ENCODE assay signal across 18 cellular contexts in genomic region chr17:69018022-69018615, GRCh38. TPM values are rescaled to one million over a fixed set of nuclear protein-coding genes. Genes with fewer than 3 reads are reported as not detected.
DNase-seq lines count a peak whose midpoint lies in the region; ATAC-seq and TF ChIP-seq lines count a peak whose summit lies in the region.
"Had no signal": no experiment of that assay in that cellular context is flagged by ENCODE, and none has a peak within 500 bp of the region (broad histone marks: within the 10 kb centered on the region; RNA-seq: fewer than 3 reads in every experiment).

No MANE protein-coding gene starts in this region.

- no peaks in the 10 kb centered on the region for H3K9me3 ChIP-seq in right lobe of liver
- no peaks in the 10 kb centered on the region for H3K9me3 ChIP-seq in ovary
- H3K9me3 ChIP-seq: BLaER1, HAP-1 had no signal

- WGBS in right lobe of liver (ENCODE audit: insufficient coverage, low coverage, low lambda C conversion rate, missing lambda C conversion rate), result 15% methylated on average over 3 of the region's 3 CpGs
- WGBS in ovary, 3 donors, result 40 to 57% (median 48%) methylated on average over 3 of the region's 3 CpGs

- intact Hi-C loops in right lobe of liver (cut with DNase I), result no loop called here
- intact Hi-C loops in ovary (cut with DNase I), result no loop called here

- peak; percentile 89 to 93 (median 89) for ATAC-seq in right lobe of liver

- TF ChIP-seq EP300 in ovary (IDR thresholded peaks at IDR 0.05), result no peak

- no peaks in the 10 kb centered on the region for H3K27me3 ChIP-seq in right lobe of liver
- H3K27me3 ChIP-seq in ovary, result no peaks in the 10 kb centered on the region
- H3K27me3 ChIP-seq: BLaER1 had no signal

- peaks cover 0 to 17% (median 7%) of the 10 kb centered on the region in 4 donors for H3K4me1 ChIP-seq in right lobe of liver
- H3K4me1 ChIP-seq in ovary (ENCODE audit: insufficient read depth), result no peaks in the 10 kb centered on the region
- H3K4me1 ChIP-seq: BLaER1, HAP-1 had no signal

- no peak overlapping the region for H3K4me3 ChIP-seq in choroid plexus epithelial cell (ENCODE audit: low read depth, low read length)
- H3K4me3 ChIP-seq in right lobe of liver, result peak overlapping the region in 1 of 3 donors; percentile 3
- H3K4me3 ChIP-seq in ovary, result no peak overlapping the region
- H3K4me3 ChIP-seq: BLaER1, GM23248, HAP-1 had no signal

- no peak for TF ChIP-seq CTCF in choroid plexus epithelial cell (conservative IDR thresholded peaks at IDR 0.05; ENCODE audit: low read depth, low read length)
- TF ChIP-seq CTCF in right lobe of liver (IDR thresholded peaks at IDR 0.05), result no peak
- no peak for TF ChIP-seq CTCF in ovary (IDR thresholded peaks at IDR 0.05)

- TF ChIP-seq POLR2A in right lobe of liver (IDR thresholded peaks at IDR 0.05) (no peak), ovary (IDR thresholded peaks at IDR 0.05) (no peak)

- peak overlapping the region; percentile 44 to 68 (median 59) for H3K27ac ChIP-seq in right lobe of liver
- no peak overlapping the region for H3K27ac ChIP-seq in ovary
- H3K27ac ChIP-seq: BLaER1, GM23248 had no signal

- H3K36me3 ChIP-seq in right lobe of liver, result peaks cover 0 to 35% (median 0%) of the 10 kb centered on the region in 4 donors
- no peaks in the 10 kb centered on the region for H3K36me3 ChIP-seq in ovary
- H3K36me3 ChIP-seq: BLaER1, HAP-1 had no signal

- DNase-seq in choroid plexus epithelial cell (ENCODE audit: low read depth) (peak; percentile 16), kidney tubule cell (ENCODE audit: low spot score) (peak; percentile 14), right lobe of liver (no peak), SK-N-DZ (ENCODE audit: low spot score) (no peak), ovary (no peak)
- DNase-seq in activated CD8-positive, alpha-beta memory T cell treated with anti-CD3 and anti-CD28 coated beads, Interleukin-2, amount 50 U/mL, for 48 hours, result no peak
- DNase-seq in NK-92 treated with Interleukin-12 subunit alpha and Interleukin-12 subunit beta, amount 100 ng/mL, for 24 hours (lab: John Stamatoyannopoulos, UW), result no peak
- DNase-seq: 8988T; CD4-positive, alpha-beta memory T cell; DMS153; DMS79; GDM1; GM23248 had no signal

RNA-seq across cellular contexts. Expression of gene ABCA9, which starts 42.6 kb away (rescaled TPM):
- total RNA-seq in right lobe of liver (10 to 100 TPM in 2 of 6 experiments, 1 to 10 TPM in 4; 4.9 to 19.4 (median 8.8) TPM), ovary (100 to 1,000 TPM in 2 of 7 donors, 10 to 100 TPM in 5; 15.0 to 111 (median 26.1) TPM)
- polyA plus RNA-seq in SK-N-DZ (2014; cell fraction: cytosol; rRNA removed), result not detected in 2 replicates
- not detected in 2 replicates for polyA plus RNA-seq in SK-N-DZ (2014; cell fraction: nucleus; rRNA removed)
- polyA plus RNA-seq in ovary, result 10 to 100 TPM; 23.0 to 29.7 TPM
- total RNA-seq: Daoy, H4, HT-29 had no signal
- polyA plus RNA-seq: CD4-positive, alpha-beta memory T cell had no signal

Comparison
In these comparisons a context has a peak if more than half of its experiments do, and no peak if none do; other contexts are left out.
1. DNase-seq: peak in choroid plexus epithelial cell (single experiment) and kidney tubule cell (single experiment); none in right lobe of liver (0 of 3), activated CD8-positive, alpha-beta memory T cell treated with anti-CD3 and anti-CD28 coated beads, Interleukin-2, amount 50 U/mL, for 48 hours (single experiment), SK-N-DZ (single experiment), ovary (0 of 5) and NK-92 treated with Interleukin-12 subunit alpha and Interleukin-12 subunit beta, amount 100 ng/mL, for 24 hours (single experiment).
2. H3K27ac ChIP-seq: peak in right lobe of liver (3 of 3); none in ovary (0 of 2).